ENCODE assay signal across 16 cellular contexts in genomic region chr9:6150483-6150882, GRCh38.
"Had no signal": no experiment of that assay in that cellular context is flagged by ENCODE, and none has a peak within 500 bp of the region (broad histone marks: within the 10 kb centered on the region; RNA-seq: fewer than 3 reads in every experiment).

No MANE protein-coding gene starts in this region.

- DNase-seq: activated B cell treated with CpG ODN at 0.5 μM for 24 hours; activated CD4-positive, alpha-beta memory T cell treated with anti-CD3 and anti-CD28 coated beads, Interleukin-2, amount 10 ng/mL, durations not matched to agents 7 days and 5 days; activated CD4-positive, alpha-beta T cell treated with anti-CD3 and anti-CD28 coated beads for 4 hours; activated CD8-positive, alpha-beta memory T cell treated with anti-CD3 and anti-CD28 coated beads, Interleukin-2, amount 10 ng/mL, durations not matched to agents 7 days and 5 days; cerebellar nuclear complex; cortex of kidney; head of caudate nucleus; mammary epithelial cell; midbrain; nephron progenitor cell; nucleus accumbens; sigmoid colon; stimulated activated CD4-positive, alpha-beta T cell treated with anti-CD3 and anti-CD28 coated beads, Interleukin-4, amount 100 ng/mL, for 4 hours; testis; upper lobe of left lung had no signal

- ATAC-seq: activated CD8-positive, alpha-beta memory T cell treated with anti-CD3 and anti-CD28 coated beads, Interleukin-2, amount 10 ng/mL, durations not matched to agents 7 days and 5 days; stimulated activated memory B cell treated with anti-CD40 and anti-IgM and Interleukin-4, amounts not matched to agents 10 μg/mL and 1 μg/mL and 100 μg/mL, for 72 hours had no signal
